In the genomic region with DNA sequence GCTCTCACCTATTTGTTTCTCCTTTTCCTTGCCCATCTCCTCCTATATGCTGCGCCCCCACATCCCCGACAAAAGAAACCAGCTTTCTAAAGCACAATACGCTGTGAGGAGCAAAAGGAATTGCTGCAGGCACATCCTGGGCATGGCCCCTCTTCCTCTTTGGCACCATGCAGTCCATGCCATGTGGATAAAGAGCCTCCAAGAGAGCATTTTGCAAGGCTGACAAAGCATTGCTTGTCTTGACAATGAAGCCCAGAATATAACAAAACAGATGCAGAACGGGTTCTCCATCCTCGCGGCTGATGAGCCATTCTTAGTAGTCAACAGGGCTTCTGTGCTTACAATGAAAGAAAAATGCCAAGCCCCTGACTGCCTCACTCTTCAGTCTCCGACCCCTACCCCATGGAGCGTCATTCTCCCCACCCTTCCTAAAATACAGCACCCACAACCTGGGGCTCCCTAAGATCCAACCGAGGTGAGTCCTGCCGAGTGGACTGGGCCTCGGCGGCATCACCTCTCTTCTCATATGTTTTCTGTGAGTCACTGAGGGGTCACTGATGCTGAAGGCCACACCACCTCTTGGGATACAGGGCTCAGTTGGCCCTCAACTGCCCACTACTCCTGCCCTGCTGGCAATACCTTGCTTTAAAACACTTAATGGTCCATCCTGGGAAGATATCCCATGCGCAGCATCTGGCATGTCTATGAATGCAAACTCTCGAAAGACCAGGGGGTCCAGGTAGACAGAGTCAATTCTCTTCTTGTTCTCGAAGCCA, we compare ENCODE assay signal across 28 cellular contexts.
"Had no signal": no experiment of that assay in that cellular context is flagged by ENCODE, and none has a peak within 500 bp of the region (broad histone marks: within the 10 kb centered on the region; RNA-seq: fewer than 3 reads in every experiment).

No MANE protein-coding gene starts in this region.

- H3K4me2 ChIP-seq: hepatocyte had no signal

- H3K79me2 ChIP-seq: hepatocyte had no signal

- H3K4me3 ChIP-seq: breast epithelium, gastrocnemius medialis, hepatocyte, prostate gland, sigmoid colon, stomach, suprapubic skin, tibial nerve had no signal

- H3K36me3 ChIP-seq: breast epithelium, gastrocnemius medialis, prostate gland, stomach, suprapubic skin had no signal

- H3K27ac ChIP-seq: breast epithelium, epithelial cell of prostate, gastrocnemius medialis, hepatocyte, prostate gland, sigmoid colon, stomach, suprapubic skin, tibial nerve, VCaP had no signal

- H3K27me3 ChIP-seq: breast epithelium, gastrocnemius medialis, hepatocyte, sigmoid colon, stomach, suprapubic skin, tibial nerve had no signal

- ATAC-seq: activated T-cell treated with anti-CD3 and anti-CD28 coated beads, Interleukin-2, amount 50 U/mL, for 4 hours; activated T-helper 17 cell treated with anti-CD3 and anti-CD28 coated beads, Interleukin-2, amount 50 U/mL, for 72 hours; gastrocnemius medialis; left colon; naive thymus-derived CD4-positive, alpha-beta T cell; stimulated activated naive B cell treated with anti-CD40 and anti-IgM and Interleukin-4, amounts not matched to agents 10 μg/mL and 1 μg/mL and 100 μg/mL, for 72 hours had no signal

- H3K4me1 ChIP-seq: breast epithelium, prostate gland, sigmoid colon, suprapubic skin, tibial nerve had no signal

- H2AFZ ChIP-seq: hepatocyte had no signal

- H3K9me3 ChIP-seq: breast epithelium, gastrocnemius medialis, prostate gland, sigmoid colon, stomach, suprapubic skin, tibial nerve had no signal

- DNase-seq: activated CD4-positive, alpha-beta T cell treated with anti-CD3 and anti-CD28 coated beads for 4 hours; activated CD4-positive, alpha-beta T cell treated with anti-CD3 and anti-CD28 coated beads, Interleukin-2, amount 50 U/mL, for 4 hours; activated gamma-delta T cell treated with Interleukin-2 at 50 U/mL for 16 hours; activated naive CD4-positive, alpha-beta T cell treated with anti-CD3 and anti-CD28 coated beads, Interleukin-2, amount 50 U/mL, for 16 hours; activated T-cell treated with anti-CD3 and anti-CD28 coated beads, Interleukin-2, amount 50 U/mL, for 4 hours; amniotic stem cell; dermis blood vessel endothelial cell; effector CD8-positive, alpha-beta T cell; gastrocnemius medialis; left colon; mammary epithelial cell; midbrain; naive thymus-derived CD4-positive, alpha-beta T cell; retina; sigmoid colon; small intestine; stimulated activated CD4-positive, alpha-beta T cell treated with anti-CD3 and anti-CD28 coated beads, Interleukin-1b, Interleukin-23, amount 100 ng/mL, for 48 hours; stimulated activated naive B cell treated with anti-CD40 and anti-IgM and Interleukin-4, amounts not matched to agents 10 μg/mL and 1 μg/mL and 100 μg/mL, for 72 hours; stomach; T-helper 9 cell had no signal
